In the genomic region with DNA sequence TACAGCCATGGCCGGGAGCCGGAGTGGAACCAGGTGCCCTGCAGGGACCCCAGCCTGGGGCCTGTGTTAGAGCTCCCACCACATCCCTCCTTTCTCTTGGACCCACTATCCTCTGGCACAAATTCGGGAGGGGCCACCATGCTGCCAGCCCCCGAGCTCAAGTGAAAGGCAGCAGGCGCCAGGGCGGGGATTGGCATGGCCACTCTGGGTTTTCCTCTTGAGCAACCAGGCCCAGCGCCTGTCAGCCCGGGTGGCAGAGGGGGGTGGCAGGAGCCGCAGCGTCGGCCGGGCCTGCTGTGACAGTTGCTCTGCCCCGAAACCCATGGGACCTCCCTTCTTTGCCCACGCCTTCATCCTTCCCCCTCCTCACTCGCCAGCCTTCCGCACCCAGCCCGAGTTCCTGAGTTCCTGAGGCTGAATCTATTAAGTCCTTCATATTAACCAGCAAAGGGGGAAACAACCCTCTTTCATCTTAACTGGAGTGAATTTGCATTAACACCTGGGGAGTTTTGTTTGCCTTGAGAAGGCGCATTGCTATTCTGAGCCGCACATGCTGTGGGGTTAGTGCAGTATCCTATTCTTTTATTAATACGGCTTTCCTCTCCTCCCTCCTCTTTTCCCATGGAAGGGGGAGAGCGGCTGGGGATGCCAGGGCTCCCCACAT, we compare ENCODE assay signal across 16 cellular contexts. TPM values are rescaled to one million over a fixed set of nuclear protein-coding genes. Genes with fewer than 3 reads are reported as not detected.
DNase-seq lines count a peak whose midpoint lies in the region; ATAC-seq and TF ChIP-seq lines count a peak whose summit lies in the region.
"Had no signal": no experiment of that assay in that cellular context is flagged by ENCODE, and none has a peak within 500 bp of the region (broad histone marks: within the 10 kb centered on the region; RNA-seq: fewer than 3 reads in every experiment).

No MANE protein-coding gene starts in this region.

- H3K27ac ChIP-seq in mucosa of rectum (ENCODE audit: low read depth in 2 of 2, low read length in 2 of 2), result peak overlapping the region; percentile 32 to 54
- H3K27ac ChIP-seq: hepatocyte had no signal

- peaks cover 7% of the 10 kb centered on the region for H3K27me3 Mint-ChIP-seq in brain

- H3K4me1 Mint-ChIP-seq in brain, result peaks cover 87% of the 10 kb centered on the region
- H3K4me1 Mint-ChIP-seq: stimulated activated effector memory CD8-positive, alpha-beta T cell treated with anti-CD3 and anti-CD28 coated beads, Interleukin-12 subunit alpha, Interleukin-12 subunit beta, amount 100 ng/mL, for 72 hours had no signal

- no peak overlapping the region for H3K9ac ChIP-seq in mucosa of rectum (ENCODE audit: low read depth in 1 of 2, low read length in 2 of 2)

- peak overlapping the region; percentile 30 to 55 (median 43) for H3K4me3 Mint-ChIP-seq in brain
- H3K4me3 Mint-ChIP-seq: activated naive CD8-positive, alpha-beta T cell treated with anti-CD3 and anti-CD28 coated beads, Interleukin-2, amount 50 U/mL, for 24 hours; natural killer cell; stimulated activated effector memory CD8-positive, alpha-beta T cell treated with anti-CD3 and anti-CD28 coated beads, Interleukin-12 subunit alpha, Interleukin-12 subunit beta, amount 100 ng/mL, for 72 hours; T-helper 1 cell treated with Interleukin-12 subunit alpha and Interleukin-12 subunit beta and Interleukin-4 antibody, amounts not matched to agents 30 μg/mL and 1 μg/mL, for 36 hours had no signal

- H3K36me3 Mint-ChIP-seq in brain, result no peaks in the 10 kb centered on the region
- H3K36me3 Mint-ChIP-seq: natural killer cell had no signal

- H3K9me3 ChIP-seq in mucosa of rectum (ENCODE audit: control insufficient read depth in 2 of 2, low read length in 2 of 2), result no peaks in the 10 kb centered on the region

- no peak for TF ChIP-seq CTCF in brain (conservative IDR thresholded peaks at IDR 0.05)
- no peak for TF ChIP-seq CTCF in GM13976 (IDR thresholded peaks at IDR 0.05; ENCODE audit: borderline replicate concordance, control extremely low read depth, extremely low read depth, insufficient read depth, missing control alignments)

- no peak for ATAC-seq in GM21526 (IDR thresholded peaks at IDR 0.05; ENCODE audit: low FRiP score, unreplicated experiment)
- ATAC-seq: activated naive CD8-positive, alpha-beta T cell treated with anti-CD3 and anti-CD28 coated beads, Interleukin-2, amount 50 U/mL, for 24 hours; GM12878; natural killer cell; stimulated activated effector memory CD8-positive, alpha-beta T cell treated with anti-CD3 and anti-CD28 coated beads, Interleukin-12 subunit alpha, Interleukin-12 subunit beta, amount 100 ng/mL, for 72 hours had no signal

- in situ Hi-C loops in GM13976 (cut with MboI; ENCODE audit: low sequenced_read_pairs, unreplicated experiment), result no loop called here

- H3K36me3 ChIP-seq in mucosa of rectum (ENCODE audit: control insufficient read depth in 2 of 2, insufficient read depth in 2 of 2, low read length in 2 of 2), result no peaks in the 10 kb centered on the region

- H3K4me3 ChIP-seq in mucosa of rectum (ENCODE audit: low read length in 2 of 2), result no peak overlapping the region
- H3K4me3 ChIP-seq: GM12878, hepatocyte had no signal

- peak overlapping the region; percentile 76 to 93 (median 81) for H3K27ac Mint-ChIP-seq in brain
- H3K27ac Mint-ChIP-seq: activated naive CD8-positive, alpha-beta T cell treated with anti-CD3 and anti-CD28 coated beads, Interleukin-2, amount 50 U/mL, for 24 hours; natural killer cell; stimulated activated effector memory CD8-positive, alpha-beta T cell treated with anti-CD3 and anti-CD28 coated beads, Interleukin-12 subunit alpha, Interleukin-12 subunit beta, amount 100 ng/mL, for 72 hours; T-helper 1 cell treated with Interleukin-12 subunit alpha and Interleukin-12 subunit beta and Interleukin-4 antibody, amounts not matched to agents 30 μg/mL and 1 μg/mL, for 36 hours had no signal

- peaks cover 0 to 4% of the 10 kb centered on the region in 2 donors for H3K27me3 ChIP-seq in mucosa of rectum (ENCODE audit: control insufficient read depth in 2 of 2, insufficient read depth in 2 of 2, low read length in 2 of 2)

- peaks cover 16 to 26% of the 10 kb centered on the region in 2 donors for H3K4me1 ChIP-seq in mucosa of rectum (ENCODE audit: control insufficient read depth in 2 of 2, insufficient read depth in 2 of 2, low read length in 2 of 2)

- DNase-seq in COR-L47 (lab: John Stamatoyannopoulos, UW) (peak; percentile 69), NCI-H146 treated with DMSO at 0.1 percent for 48 hours (lab: John Stamatoyannopoulos, UW; ENCODE audit: unreplicated experiment) (peak; percentile 59), NCI-H1048 (lab: John Stamatoyannopoulos, UW) (no peak), GM13976 (ENCODE audit: low spot score) (no peak)
- DNase-seq in stimulated activated CD4-positive, alpha-beta T cell treated with anti-CD3 and anti-CD28 coated beads, Interleukin-4, amount 100 ng/mL, for 4 hours, result no peak
- DNase-seq: activated naive CD8-positive, alpha-beta T cell treated with anti-CD3 and anti-CD28 coated beads, Interleukin-2, amount 50 U/mL, for 24 hours; IMR-90; natural killer cell; NCI-H774 had no signal

- H3K9me3 Mint-ChIP-seq in brain, result peaks cover 0 to 3% (median 0%) of the 10 kb centered on the region in 5 experiments
- H3K9me3 Mint-ChIP-seq: activated naive CD8-positive, alpha-beta T cell treated with anti-CD3 and anti-CD28 coated beads, Interleukin-2, amount 50 U/mL, for 24 hours; natural killer cell; stimulated activated effector memory CD8-positive, alpha-beta T cell treated with anti-CD3 and anti-CD28 coated beads, Interleukin-12 subunit alpha, Interleukin-12 subunit beta, amount 100 ng/mL, for 72 hours; T-helper 1 cell treated with Interleukin-12 subunit alpha and Interleukin-12 subunit beta and Interleukin-4 antibody, amounts not matched to agents 30 μg/mL and 1 μg/mL, for 36 hours had no signal

RNA-seq across cellular contexts. Expression of a gene that starts 16.7 kb away (rescaled TPM):
- polyA plus RNA-seq in brain (ENCODE audit: insufficient read depth, low read depth, low replicate concordance), result 1.6 TPM

Comparison
In these comparisons a context has a peak if more than half of its experiments do, and no peak if none do; other contexts are left out.
1. DNase-seq: peak in COR-L47 (single experiment) and NCI-H146 treated with DMSO at 0.1 percent for 48 hours (single experiment); none in stimulated activated CD4-positive, alpha-beta T cell treated with anti-CD3 and anti-CD28 coated beads, Interleukin-4, amount 100 ng/mL, for 4 hours (0 of 2), NCI-H1048 (single experiment) and GM13976 (single experiment).